ENCODE assay signal across 1 cellular context in the genomic region with DNA sequence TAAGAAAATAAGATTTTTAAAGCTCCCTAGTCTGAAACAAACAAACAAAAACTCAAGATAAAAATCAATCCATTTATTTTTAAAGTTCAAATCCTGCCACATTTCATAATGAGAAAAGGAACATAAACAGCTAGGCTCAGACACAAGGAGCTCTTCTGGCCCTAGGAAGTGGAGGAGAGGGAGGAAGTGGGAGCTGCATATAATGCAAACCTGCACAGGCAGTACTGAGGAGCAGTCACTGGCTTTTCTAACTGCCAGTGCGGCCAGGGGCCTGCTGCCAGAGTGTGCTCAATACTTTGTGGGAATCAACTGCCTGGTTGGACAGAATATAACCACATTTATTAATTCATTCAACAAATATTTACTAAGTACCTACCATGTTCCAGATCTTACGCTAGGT.
TF ChIP-seq lines count a peak whose summit lies in the region.

No MANE protein-coding gene starts in this region.

TF ChIP-seq in GM23338, 12 proteins besides CTCF, POLR2A, EP300 and RAD21 (continued from another document):
- TF ChIP-seq ZNF462 (CRISPR knock-in tag; IDR thresholded peaks at IDR 0.05) = no peak
- TF ChIP-seq NANOG (IDR thresholded peaks at IDR 0.05; ENCODE audit: borderline replicate concordance) = no peak
